In the genomic region with DNA sequence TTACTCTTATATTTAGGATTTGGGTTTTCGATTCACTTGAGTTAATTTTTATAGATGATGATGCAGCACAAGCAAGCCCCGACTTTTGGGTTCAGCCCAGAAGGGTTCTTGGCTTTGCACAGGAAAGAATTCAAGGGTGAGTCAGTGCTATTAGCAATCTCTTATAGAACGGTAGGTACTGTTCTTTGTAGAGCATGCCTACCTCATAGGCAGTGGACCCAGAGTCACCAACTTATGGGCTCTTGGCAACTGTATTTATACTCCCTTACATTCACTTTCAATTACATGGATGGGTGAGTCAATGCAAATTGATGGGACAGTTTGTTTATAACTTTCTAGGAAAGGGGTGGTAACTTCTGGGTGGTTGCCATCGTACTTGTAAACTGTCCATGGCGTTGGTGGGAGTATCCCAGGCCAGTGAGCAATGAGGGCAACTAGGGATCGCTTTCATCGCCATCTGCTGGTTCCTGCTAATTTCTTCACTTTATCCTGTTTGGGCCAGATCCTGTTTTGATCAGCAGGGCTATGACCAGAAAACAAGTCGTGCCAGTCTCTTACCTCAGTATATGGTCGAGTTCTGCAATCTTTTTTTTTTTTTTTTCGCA, we compare ENCODE assay signal across 10 cellular contexts.
DNase-seq lines count a peak whose midpoint lies in the region; ATAC-seq and TF ChIP-seq lines count a peak whose summit lies in the region.
"Had no signal": no experiment of that assay in that cellular context is flagged by ENCODE, and none has a peak within 500 bp of the region (broad histone marks: within the 10 kb centered on the region; RNA-seq: fewer than 3 reads in every experiment).

No MANE protein-coding gene starts in this region.

- H3K27me3 ChIP-seq in Panc1 (ENCODE audit: control insufficient read depth, insufficient read depth, low read length) (no peaks in the 10 kb centered on the region), hepatocyte (no peaks in the 10 kb centered on the region)

- no peaks in the 10 kb centered on the region for H3K9me2 ChIP-seq in hepatocyte (replicated peaks; ENCODE audit: insufficient read depth)

- H3K27ac ChIP-seq in C4-2B (no peak overlapping the region), Panc1 (ENCODE audit: low read length) (no peak overlapping the region), hepatocyte (no peak overlapping the region)
- H3K27ac ChIP-seq: SK-N-MC had no signal

- intact Hi-C loops in Panc1 (cut with micrococcal nuclease; ENCODE audit: unreplicated experiment), result no loop called here
- intact Hi-C loops in activated naive CD4-positive, alpha-beta T cell treated with anti-CD3 and anti-CD28 coated beads for 36 hours (cut with micrococcal nuclease), result no loop called here

- H3K4me1 ChIP-seq in Panc1 (ENCODE audit: control insufficient read depth, insufficient read depth, low read length) (no peaks in the 10 kb centered on the region), hepatocyte (ENCODE audit: insufficient read depth) (no peaks in the 10 kb centered on the region)

- H3K4me3 Mint-ChIP-seq in activated naive CD4-positive, alpha-beta T cell treated with anti-CD3 and anti-CD28 coated beads for 36 hours, result no peak overlapping the region
- H3K4me3 Mint-ChIP-seq: central memory CD8-positive, alpha-beta T cell had no signal

- H3K36me3 ChIP-seq in Panc1 (ENCODE audit: control insufficient read depth, insufficient read depth, low read length), result no peaks in the 10 kb centered on the region
- H3K36me3 ChIP-seq in hepatocyte (replicated peaks; ENCODE audit: insufficient read depth, low read depth), result no peaks in the 10 kb centered on the region

- no peaks in the 10 kb centered on the region for H3K27me3 Mint-ChIP-seq in activated naive CD4-positive, alpha-beta T cell treated with anti-CD3 and anti-CD28 coated beads for 36 hours (ENCODE audit: low read depth)
- H3K27me3 Mint-ChIP-seq: central memory CD8-positive, alpha-beta T cell had no signal

- H3K9me3 Mint-ChIP-seq in activated naive CD4-positive, alpha-beta T cell treated with anti-CD3 and anti-CD28 coated beads for 36 hours, result peaks cover 3% of the 10 kb centered on the region

- in situ Hi-C loops in Panc1 (cut with HindIII; ENCODE audit: low pct_unique_long_range_greater_than_20kb, low sequenced_read_pairs), result no loop called here

- no TSS peak for BruUV-seq in Panc1 (replicated peaks; lab: Mats Ljungman, UMichigan)

- no peak overlapping the region for H3K27ac Mint-ChIP-seq in activated naive CD4-positive, alpha-beta T cell treated with anti-CD3 and anti-CD28 coated beads for 36 hours

- H3K36me3 Mint-ChIP-seq in activated naive CD4-positive, alpha-beta T cell treated with anti-CD3 and anti-CD28 coated beads for 36 hours (ENCODE audit: low read depth), result no peaks in the 10 kb centered on the region

- H3K4me1 Mint-ChIP-seq in activated naive CD4-positive, alpha-beta T cell treated with anti-CD3 and anti-CD28 coated beads for 36 hours (ENCODE audit: low read depth), result no peaks in the 10 kb centered on the region
- H3K4me1 Mint-ChIP-seq: central memory CD8-positive, alpha-beta T cell had no signal

- no peak overlapping the region for H2AFZ ChIP-seq in hepatocyte

- CTCF ChIA-PET in Panc1 (lab: Charles Lee), result no interaction called here
- CTCF ChIA-PET in activated naive CD4-positive, alpha-beta T cell treated with anti-CD3 and anti-CD28 coated beads for 36 hours (lab: Charles Lee), result no interaction called here

- POLR2A ChIA-PET in Panc1 (lab: Charles Lee), result no interaction called here

- no peaks in the 10 kb centered on the region for H3K9me3 ChIP-seq in Panc1 (ENCODE audit: control insufficient read depth, insufficient read depth, low read depth, low read length)
- no peaks in the 10 kb centered on the region for H3K9me3 ChIP-seq in hepatocyte (ENCODE audit: low read depth)

- TF ChIP-seq CTCF in C4-2B (conservative IDR thresholded peaks at IDR 0.05) (peak; percentile 79), Panc1 (IDR thresholded peaks at IDR 0.05) (peak; percentile 32; the same call in 1 of the 2 replicates), hepatocyte (IDR thresholded peaks at IDR 0.05; ENCODE audit: poor library complexity) (peak; percentile 49)

- no peaks in the 10 kb centered on the region for H4K20me1 ChIP-seq in hepatocyte (ENCODE audit: insufficient read depth, poor library complexity, severe bottlenecking)

- ATAC-seq in Panc1, result no peak
- no peak for ATAC-seq in HG02763 (IDR thresholded peaks at IDR 0.05; ENCODE audit: unreplicated experiment)
- ATAC-seq in HG03139 (IDR thresholded peaks at IDR 0.05; ENCODE audit: unreplicated experiment), result no peak

- H3K4me3 ChIP-seq in Panc1 (ENCODE audit: low read depth in 2 of 2, low read length in 2 of 2) (no peak overlapping the region), hepatocyte (no peak overlapping the region)
- H3K4me3 ChIP-seq: SK-N-MC had no signal

- WGBS in hepatocyte (ENCODE audit: low lambda C conversion rate, missing lambda C conversion rate), result 59% methylated on average over 10 of the region's 10 CpGs

- peak; percentile 81 for DNase-seq in H4 (ENCODE audit: low spot score)
- DNase-seq in Panc1 (ENCODE audit: low read depth, low spot score), result no peak
- DNase-seq in hepatocyte (ENCODE audit: low spot score), result peak; percentile 67
- DNase-seq in dedifferentiated amniotic fluid mesenchymal stem cell (ENCODE audit: extremely low spot score), result no peak
- no peak for DNase-seq in activated naive CD4-positive, alpha-beta T cell treated with anti-CD3 and anti-CD28 coated beads for 36 hours

- H3K79me2 ChIP-seq in hepatocyte, result no peaks in the 10 kb centered on the region

- no peak overlapping the region for H3K4me2 ChIP-seq in hepatocyte

Comparison
In these comparisons a context has a peak if more than half of its experiments do, and no peak if none do; other contexts are left out.
1. DNase-seq: peak in H4 (single experiment) and hepatocyte (single experiment); none in Panc1 (single experiment), dedifferentiated amniotic fluid mesenchymal stem cell (single experiment) and activated naive CD4-positive, alpha-beta T cell treated with anti-CD3 and anti-CD28 coated beads for 36 hours (single experiment).
2. Peak in every context shown above with its lines, with median percentiles within 50 percentile points of each other: CTCF ChIP-seq.